In the genomic region with DNA sequence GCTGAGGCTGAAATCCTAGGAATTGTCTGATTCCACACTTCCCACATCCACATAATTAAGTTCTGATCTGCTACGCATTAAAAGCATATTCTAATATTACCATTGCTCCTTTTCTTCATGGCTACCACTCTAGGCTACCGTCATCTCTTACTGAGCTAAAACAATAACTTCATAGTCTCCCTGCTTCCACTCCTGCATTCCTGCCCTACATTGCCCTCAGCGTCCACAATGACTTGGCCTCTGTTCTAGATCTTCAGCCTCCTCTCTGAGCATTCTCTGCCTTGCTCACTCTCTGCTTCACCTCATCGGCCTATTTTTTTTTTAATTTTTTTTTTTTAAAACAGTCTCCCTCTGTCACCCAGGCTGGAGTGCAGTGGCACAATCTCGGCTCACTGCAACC, we compare ENCODE assay signal across 1 cellular context.
TF ChIP-seq lines count a peak whose summit lies in the region.

No MANE protein-coding gene starts in this region.

TF ChIP-seq in K562, 482 proteins besides CTCF, POLR2A, EP300 and RAD21:
- TF ChIP-seq, protein P1, sequence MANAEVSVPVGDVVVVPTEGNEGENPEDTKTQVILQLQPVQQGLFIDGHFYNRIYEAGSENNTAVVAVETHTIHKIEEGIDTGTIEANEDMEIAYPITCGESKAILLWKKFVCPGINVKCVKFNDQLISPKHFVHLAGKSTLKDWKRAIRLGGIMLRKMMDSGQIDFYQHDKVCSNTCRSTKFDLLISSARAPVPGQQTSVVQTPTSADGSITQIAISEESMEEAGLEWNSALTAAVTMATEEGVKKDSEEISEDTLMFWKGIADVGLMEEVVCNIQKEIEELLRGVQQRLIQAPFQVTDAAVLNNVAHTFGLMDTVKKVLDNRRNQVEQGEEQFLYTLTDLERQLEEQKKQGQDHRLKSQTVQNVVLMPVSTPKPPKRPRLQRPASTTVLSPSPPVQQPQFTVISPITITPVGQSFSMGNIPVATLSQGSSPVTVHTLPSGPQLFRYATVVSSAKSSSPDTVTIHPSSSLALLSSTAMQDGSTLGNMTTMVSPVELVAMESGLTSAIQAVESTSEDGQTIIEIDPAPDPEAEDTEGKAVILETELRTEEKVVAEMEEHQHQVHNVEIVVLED (CRISPR knock-in tag; IDR thresholded peaks at IDR 0.05), result no peak
- TF ChIP-seq, protein P2, sequence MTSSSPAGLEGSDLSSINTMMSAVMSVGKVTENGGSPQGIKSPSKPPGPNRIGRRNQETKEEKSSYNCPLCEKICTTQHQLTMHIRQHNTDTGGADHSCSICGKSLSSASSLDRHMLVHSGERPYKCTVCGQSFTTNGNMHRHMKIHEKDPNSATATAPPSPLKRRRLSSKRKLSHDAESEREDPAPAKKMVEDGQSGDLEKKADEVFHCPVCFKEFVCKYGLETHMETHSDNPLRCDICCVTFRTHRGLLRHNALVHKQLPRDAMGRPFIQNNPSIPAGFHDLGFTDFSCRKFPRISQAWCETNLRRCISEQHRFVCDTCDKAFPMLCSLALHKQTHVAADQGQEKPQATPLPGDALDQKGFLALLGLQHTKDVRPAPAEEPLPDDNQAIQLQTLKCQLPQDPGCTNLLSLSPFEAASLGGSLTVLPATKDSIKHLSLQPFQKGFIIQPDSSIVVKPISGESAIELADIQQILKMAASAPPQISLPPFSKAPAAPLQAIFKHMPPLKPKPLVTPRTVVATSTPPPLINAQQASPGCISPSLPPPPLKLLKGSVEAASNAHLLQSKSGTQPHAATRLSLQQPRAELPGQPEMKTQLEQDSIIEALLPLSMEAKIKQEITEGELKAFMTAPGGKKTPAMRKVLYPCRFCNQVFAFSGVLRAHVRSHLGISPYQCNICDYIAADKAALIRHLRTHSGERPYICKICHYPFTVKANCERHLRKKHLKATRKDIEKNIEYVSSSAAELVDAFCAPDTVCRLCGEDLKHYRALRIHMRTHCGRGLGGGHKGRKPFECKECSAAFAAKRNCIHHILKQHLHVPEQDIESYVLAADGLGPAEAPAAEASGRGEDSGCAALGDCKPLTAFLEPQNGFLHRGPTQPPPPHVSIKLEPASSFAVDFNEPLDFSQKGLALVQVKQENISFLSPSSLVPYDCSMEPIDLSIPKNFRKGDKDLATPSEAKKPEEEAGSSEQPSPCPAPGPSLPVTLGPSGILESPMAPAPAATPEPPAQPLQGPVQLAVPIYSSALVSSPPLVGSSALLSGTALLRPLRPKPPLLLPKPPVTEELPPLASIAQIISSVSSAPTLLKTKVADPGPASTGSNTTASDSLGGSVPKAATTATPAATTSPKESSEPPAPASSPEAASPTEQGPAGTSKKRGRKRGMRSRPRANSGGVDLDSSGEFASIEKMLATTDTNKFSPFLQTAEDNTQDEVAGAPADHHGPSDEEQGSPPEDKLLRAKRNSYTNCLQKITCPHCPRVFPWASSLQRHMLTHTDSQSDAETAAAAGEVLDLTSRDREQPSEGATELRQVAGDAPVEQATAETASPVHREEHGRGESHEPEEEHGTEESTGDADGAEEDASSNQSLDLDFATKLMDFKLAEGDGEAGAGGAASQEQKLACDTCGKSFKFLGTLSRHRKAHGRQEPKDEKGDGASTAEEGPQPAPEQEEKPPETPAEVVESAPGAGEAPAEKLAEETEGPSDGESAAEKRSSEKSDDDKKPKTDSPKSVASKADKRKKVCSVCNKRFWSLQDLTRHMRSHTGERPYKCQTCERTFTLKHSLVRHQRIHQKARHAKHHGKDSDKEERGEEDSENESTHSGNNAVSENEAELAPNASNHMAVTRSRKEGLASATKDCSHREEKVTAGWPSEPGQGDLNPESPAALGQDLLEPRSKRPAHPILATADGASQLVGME (CRISPR knock-in tag; IDR thresholded peaks at IDR 0.05), result no peak
- TF ChIP-seq, protein P3, sequence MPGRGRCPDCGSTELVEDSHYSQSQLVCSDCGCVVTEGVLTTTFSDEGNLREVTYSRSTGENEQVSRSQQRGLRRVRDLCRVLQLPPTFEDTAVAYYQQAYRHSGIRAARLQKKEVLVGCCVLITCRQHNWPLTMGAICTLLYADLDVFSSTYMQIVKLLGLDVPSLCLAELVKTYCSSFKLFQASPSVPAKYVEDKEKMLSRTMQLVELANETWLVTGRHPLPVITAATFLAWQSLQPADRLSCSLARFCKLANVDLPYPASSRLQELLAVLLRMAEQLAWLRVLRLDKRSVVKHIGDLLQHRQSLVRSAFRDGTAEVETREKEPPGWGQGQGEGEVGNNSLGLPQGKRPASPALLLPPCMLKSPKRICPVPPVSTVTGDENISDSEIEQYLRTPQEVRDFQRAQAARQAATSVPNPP (IDR thresholded peaks at IDR 0.05; ENCODE audit: borderline replicate concordance, insufficient read depth, insufficient read length), result no peak
- no peak for TF ChIP-seq DACH1 (IDR thresholded peaks at IDR 0.05; ENCODE audit: partially characterized antibody)
- no peak for TF ChIP-seq HNRNPL (IDR thresholded peaks at IDR 0.05; ENCODE audit: low read depth, low read length)
- TF ChIP-seq, protein P4, sequence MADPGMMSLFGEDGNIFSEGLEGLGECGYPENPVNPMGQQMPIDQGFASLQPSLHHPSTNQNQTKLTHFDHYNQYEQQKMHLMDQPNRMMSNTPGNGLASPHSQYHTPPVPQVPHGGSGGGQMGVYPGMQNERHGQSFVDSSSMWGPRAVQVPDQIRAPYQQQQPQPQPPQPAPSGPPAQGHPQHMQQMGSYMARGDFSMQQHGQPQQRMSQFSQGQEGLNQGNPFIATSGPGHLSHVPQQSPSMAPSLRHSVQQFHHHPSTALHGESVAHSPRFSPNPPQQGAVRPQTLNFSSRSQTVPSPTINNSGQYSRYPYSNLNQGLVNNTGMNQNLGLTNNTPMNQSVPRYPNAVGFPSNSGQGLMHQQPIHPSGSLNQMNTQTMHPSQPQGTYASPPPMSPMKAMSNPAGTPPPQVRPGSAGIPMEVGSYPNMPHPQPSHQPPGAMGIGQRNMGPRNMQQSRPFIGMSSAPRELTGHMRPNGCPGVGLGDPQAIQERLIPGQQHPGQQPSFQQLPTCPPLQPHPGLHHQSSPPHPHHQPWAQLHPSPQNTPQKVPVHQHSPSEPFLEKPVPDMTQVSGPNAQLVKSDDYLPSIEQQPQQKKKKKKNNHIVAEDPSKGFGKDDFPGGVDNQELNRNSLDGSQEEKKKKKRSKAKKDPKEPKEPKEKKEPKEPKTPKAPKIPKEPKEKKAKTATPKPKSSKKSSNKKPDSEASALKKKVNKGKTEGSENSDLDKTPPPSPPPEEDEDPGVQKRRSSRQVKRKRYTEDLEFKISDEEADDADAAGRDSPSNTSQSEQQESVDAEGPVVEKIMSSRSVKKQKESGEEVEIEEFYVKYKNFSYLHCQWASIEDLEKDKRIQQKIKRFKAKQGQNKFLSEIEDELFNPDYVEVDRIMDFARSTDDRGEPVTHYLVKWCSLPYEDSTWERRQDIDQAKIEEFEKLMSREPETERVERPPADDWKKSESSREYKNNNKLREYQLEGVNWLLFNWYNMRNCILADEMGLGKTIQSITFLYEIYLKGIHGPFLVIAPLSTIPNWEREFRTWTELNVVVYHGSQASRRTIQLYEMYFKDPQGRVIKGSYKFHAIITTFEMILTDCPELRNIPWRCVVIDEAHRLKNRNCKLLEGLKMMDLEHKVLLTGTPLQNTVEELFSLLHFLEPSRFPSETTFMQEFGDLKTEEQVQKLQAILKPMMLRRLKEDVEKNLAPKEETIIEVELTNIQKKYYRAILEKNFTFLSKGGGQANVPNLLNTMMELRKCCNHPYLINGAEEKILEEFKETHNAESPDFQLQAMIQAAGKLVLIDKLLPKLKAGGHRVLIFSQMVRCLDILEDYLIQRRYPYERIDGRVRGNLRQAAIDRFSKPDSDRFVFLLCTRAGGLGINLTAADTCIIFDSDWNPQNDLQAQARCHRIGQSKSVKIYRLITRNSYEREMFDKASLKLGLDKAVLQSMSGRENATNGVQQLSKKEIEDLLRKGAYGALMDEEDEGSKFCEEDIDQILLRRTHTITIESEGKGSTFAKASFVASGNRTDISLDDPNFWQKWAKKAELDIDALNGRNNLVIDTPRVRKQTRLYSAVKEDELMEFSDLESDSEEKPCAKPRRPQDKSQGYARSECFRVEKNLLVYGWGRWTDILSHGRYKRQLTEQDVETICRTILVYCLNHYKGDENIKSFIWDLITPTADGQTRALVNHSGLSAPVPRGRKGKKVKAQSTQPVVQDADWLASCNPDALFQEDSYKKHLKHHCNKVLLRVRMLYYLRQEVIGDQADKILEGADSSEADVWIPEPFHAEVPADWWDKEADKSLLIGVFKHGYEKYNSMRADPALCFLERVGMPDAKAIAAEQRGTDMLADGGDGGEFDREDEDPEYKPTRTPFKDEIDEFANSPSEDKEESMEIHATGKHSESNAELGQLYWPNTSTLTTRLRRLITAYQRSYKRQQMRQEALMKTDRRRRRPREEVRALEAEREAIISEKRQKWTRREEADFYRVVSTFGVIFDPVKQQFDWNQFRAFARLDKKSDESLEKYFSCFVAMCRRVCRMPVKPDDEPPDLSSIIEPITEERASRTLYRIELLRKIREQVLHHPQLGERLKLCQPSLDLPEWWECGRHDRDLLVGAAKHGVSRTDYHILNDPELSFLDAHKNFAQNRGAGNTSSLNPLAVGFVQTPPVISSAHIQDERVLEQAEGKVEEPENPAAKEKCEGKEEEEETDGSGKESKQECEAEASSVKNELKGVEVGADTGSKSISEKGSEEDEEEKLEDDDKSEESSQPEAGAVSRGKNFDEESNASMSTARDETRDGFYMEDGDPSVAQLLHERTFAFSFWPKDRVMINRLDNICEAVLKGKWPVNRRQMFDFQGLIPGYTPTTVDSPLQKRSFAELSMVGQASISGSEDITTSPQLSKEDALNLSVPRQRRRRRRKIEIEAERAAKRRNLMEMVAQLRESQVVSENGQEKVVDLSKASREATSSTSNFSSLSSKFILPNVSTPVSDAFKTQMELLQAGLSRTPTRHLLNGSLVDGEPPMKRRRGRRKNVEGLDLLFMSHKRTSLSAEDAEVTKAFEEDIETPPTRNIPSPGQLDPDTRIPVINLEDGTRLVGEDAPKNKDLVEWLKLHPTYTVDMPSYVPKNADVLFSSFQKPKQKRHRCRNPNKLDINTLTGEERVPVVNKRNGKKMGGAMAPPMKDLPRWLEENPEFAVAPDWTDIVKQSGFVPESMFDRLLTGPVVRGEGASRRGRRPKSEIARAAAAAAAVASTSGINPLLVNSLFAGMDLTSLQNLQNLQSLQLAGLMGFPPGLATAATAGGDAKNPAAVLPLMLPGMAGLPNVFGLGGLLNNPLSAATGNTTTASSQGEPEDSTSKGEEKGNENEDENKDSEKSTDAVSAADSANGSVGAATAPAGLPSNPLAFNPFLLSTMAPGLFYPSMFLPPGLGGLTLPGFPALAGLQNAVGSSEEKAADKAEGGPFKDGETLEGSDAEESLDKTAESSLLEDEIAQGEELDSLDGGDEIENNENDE (IDR thresholded peaks at IDR 0.05; ENCODE audit: low read depth, low read length), result no peak
- TF ChIP-seq RBM15 (IDR thresholded peaks at IDR 0.05; ENCODE audit: insufficient read depth, low read length), result no peak
- no peak for TF ChIP-seq TRIM24 (IDR thresholded peaks at IDR 0.05)
- no peak for TF ChIP-seq ZFP30 (CRISPR knock-in tag; IDR thresholded peaks at IDR 0.05; ENCODE audit: borderline replicate concordance)
- TF ChIP-seq TSC22D4 (tag; IDR thresholded peaks at IDR 0.05), result no peak
- TF ChIP-seq ZFX (CRISPR knock-in tag; IDR thresholded peaks at IDR 0.05), result no peak
- TF ChIP-seq, protein P5, sequence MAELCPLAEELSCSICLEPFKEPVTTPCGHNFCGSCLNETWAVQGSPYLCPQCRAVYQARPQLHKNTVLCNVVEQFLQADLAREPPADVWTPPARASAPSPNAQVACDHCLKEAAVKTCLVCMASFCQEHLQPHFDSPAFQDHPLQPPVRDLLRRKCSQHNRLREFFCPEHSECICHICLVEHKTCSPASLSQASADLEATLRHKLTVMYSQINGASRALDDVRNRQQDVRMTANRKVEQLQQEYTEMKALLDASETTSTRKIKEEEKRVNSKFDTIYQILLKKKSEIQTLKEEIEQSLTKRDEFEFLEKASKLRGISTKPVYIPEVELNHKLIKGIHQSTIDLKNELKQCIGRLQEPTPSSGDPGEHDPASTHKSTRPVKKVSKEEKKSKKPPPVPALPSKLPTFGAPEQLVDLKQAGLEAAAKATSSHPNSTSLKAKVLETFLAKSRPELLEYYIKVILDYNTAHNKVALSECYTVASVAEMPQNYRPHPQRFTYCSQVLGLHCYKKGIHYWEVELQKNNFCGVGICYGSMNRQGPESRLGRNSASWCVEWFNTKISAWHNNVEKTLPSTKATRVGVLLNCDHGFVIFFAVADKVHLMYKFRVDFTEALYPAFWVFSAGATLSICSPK (IDR thresholded peaks at IDR 0.05; ENCODE audit: borderline replicate concordance), result no peak
- no peak for TF ChIP-seq NCOA6 (IDR thresholded peaks at IDR 0.05)
